9 cellular contexts compared by ENCODE assay signal in genomic region chr15:40064231-40064894, GRCh38. TPM values are rescaled to one million over a fixed set of nuclear protein-coding genes. Genes with fewer than 3 reads are reported as not detected.
DNase-seq lines count a peak whose midpoint lies in the region; ATAC-seq, FAIRE-seq and TF ChIP-seq lines count a peak whose summit lies in the region.
"Had no signal": no experiment of that assay in that cellular context is flagged by ENCODE, and none has a peak within 500 bp of the region (broad histone marks: within the 10 kb centered on the region; RNA-seq: fewer than 3 reads in every experiment).

No MANE protein-coding gene starts in this region.

- peak overlapping the region; percentile 32 for H3K4me2 ChIP-seq in MM.1S (ENCODE audit: low read depth, low read length)

- H4K20me1 ChIP-seq in MM.1S (ENCODE audit: insufficient read depth, low read length), result no peaks in the 10 kb centered on the region

- H2AFZ ChIP-seq in MM.1S (ENCODE audit: low read length), result peak overlapping the region; percentile 50; the same call in 1 of the 2 replicates

- H3K4me3 ChIP-seq in MM.1S (ENCODE audit: low read length), result no peak overlapping the region
- H3K4me3 ChIP-seq: left lung had no signal

- peak; percentile 61 for ATAC-seq in GM21528 (IDR thresholded peaks at IDR 0.05; ENCODE audit: low FRiP score, unreplicated experiment)
- ATAC-seq: left lung had no signal

- no peaks in the 10 kb centered on the region for H3K79me2 ChIP-seq in MM.1S (ENCODE audit: low read length)

- H3K27ac ChIP-seq in MM.1S (ENCODE audit: low read length) (peak overlapping the region; percentile 88), epithelial cell of prostate (peak overlapping the region; percentile 63)
- H3K27ac ChIP-seq: left lung had no signal

- no peak for DNase-seq in GM12891 (ENCODE audit: insufficient read length, low spot score)
- DNase-seq in MM.1S, result peak; percentile 77
- no peak for DNase-seq in epithelial cell of prostate (ENCODE audit: low read depth, low spot score)
- DNase-seq in T-helper 9 cell, result no peak
- no peak for DNase-seq in activated CD4-positive, CD25-positive, alpha-beta regulatory T cell treated with anti-CD3 and anti-CD28 coated beads, Interleukin-2, amount 50 U/mL, for 72 hours
- no peak for DNase-seq in NCI-H524 (lab: John Stamatoyannopoulos, UW)
- no peak for DNase-seq in NK-92 treated with Interleukin-12 subunit alpha and Interleukin-12 subunit beta, amount 100 ng/mL, for 24 hours (lab: John Stamatoyannopoulos, UW)

- H3K36me3 ChIP-seq in MM.1S (replicated peaks; ENCODE audit: insufficient read depth, low read length), result no peaks in the 10 kb centered on the region
- H3K36me3 ChIP-seq: left lung had no signal

- FAIRE-seq in GM12891 (lab: Jason Lieb, UNC), result peak; percentile 97

- H3F3A ChIP-seq in MM.1S (ENCODE audit: insufficient read depth, low read length), result peaks cover 16% of the 10 kb centered on the region

- H3K9me3 ChIP-seq in MM.1S (replicated peaks; ENCODE audit: insufficient read depth, low read length), result no peaks in the 10 kb centered on the region
- H3K9me3 ChIP-seq: left lung had no signal

- no peak for TF ChIP-seq CTCF in MM.1S (IDR thresholded peaks at IDR 0.05; ENCODE audit: low read length)

- peaks cover 32% of the 10 kb centered on the region for H3K4me1 ChIP-seq in MM.1S (ENCODE audit: low read length)

- H3K27me3 ChIP-seq in MM.1S (replicated peaks; ENCODE audit: insufficient read depth, low read length), result no peaks in the 10 kb centered on the region
- H3K27me3 ChIP-seq: left lung had no signal

- H3K9me2 ChIP-seq in MM.1S (replicated peaks; ENCODE audit: insufficient read depth, low read length), result no peaks in the 10 kb centered on the region

- TF ChIP-seq POLR2A in GM12891 (IDR thresholded peaks at IDR 0.05; ENCODE audit: low read depth, low read length), result no peak

- peak overlapping the region; percentile 34 for H3K9ac ChIP-seq in MM.1S (ENCODE audit: low read length)

TF ChIP-seq in GM12891, 5 proteins besides CTCF, POLR2A, EP300 and RAD21:
- no peak for TF ChIP-seq POLR2AphosphoS5 (IDR thresholded peaks at IDR 0.05; ENCODE audit: low read depth, low read length)
- peak; percentile 76; the same call in 1 of the 2 replicates for TF ChIP-seq POU2F2 (IDR thresholded peaks at IDR 0.05; ENCODE audit: low read depth, low read length)
- peak; percentile 89 for TF ChIP-seq SPI1 (IDR thresholded peaks at IDR 0.05; ENCODE audit: low read depth, low read length)

RNA-seq across cellular contexts. Expression of gene SRP14, which starts 25.4 kb away (rescaled TPM):
- 340 TPM for polyA plus RNA-seq in GM12891 (2012; ENCODE audit: low read depth, missing spikeins)

RNA-seq across cellular contexts. Expression of gene BMF, which starts 44.3 kb away (rescaled TPM):
- polyA plus RNA-seq in GM12891 (2012; ENCODE audit: low read depth, missing spikeins), result 17.7 TPM
